8 cellular contexts compared by ENCODE assay signal in the genomic region with DNA sequence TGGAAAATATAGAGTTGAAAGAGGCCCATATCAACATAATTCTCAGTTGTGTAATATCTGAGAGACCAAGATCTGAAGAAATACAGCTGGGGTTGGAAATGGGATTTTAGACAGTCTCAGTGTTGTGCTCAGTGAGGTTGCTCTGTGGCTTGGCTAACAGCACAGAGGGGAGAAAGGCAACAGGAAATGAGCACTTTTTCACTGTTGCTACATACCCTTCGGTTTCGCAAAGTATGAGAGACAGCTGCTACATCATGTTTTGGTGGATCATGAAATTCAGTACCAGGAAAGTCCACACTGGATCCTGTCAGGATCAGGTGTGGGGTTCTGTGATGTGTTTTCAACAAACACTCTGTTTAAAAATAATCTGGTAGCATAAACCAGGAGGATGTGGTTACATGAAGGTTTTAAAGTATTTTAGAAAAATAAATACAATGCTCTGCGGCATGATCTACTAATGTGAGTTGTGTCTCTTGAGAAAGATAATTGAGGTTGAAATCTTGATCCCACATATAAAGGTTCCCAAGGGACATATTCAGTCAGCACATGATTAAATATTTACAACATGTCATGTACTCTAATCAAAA. TPM values are rescaled to one million over a fixed set of nuclear protein-coding genes. Genes with fewer than 3 reads are reported as not detected.
A peak's percentile ranks its signal among the peaks of the same experiment; 100 is the strongest.
DNase-seq lines count a peak whose midpoint lies in the region; ATAC-seq and TF ChIP-seq lines count a peak whose summit lies in the region.

No MANE protein-coding gene starts in this region.

- WGBS in heart right ventricle, 2 donors: 52 to 70% methylated on average over 3 of the region's 3 CpGs

- H3K4me1 ChIP-seq in heart right ventricle: peaks cover 0 to 59% (median 17%) of the 10 kb centered on the region in 9 donors

- no peak for TF ChIP-seq CTCF in heart right ventricle (IDR thresholded peaks at IDR 0.05)

- no peaks in the 10 kb centered on the region for H3K36me3 ChIP-seq in heart right ventricle

- peaks cover 0 to 12% (median 2%) of the 10 kb centered on the region in 7 donors for H3K27me3 ChIP-seq in heart right ventricle

- H3K4me3 ChIP-seq in heart right ventricle: no peak overlapping the region

- peak; percentile 90 for ATAC-seq in HG02763 (IDR thresholded peaks at IDR 0.05; ENCODE audit: unreplicated experiment)
- ATAC-seq in heart right ventricle: peak; percentile 81 to 97 (median 90)

- no peaks in the 10 kb centered on the region for H3K9me3 ChIP-seq in heart right ventricle

- DNase-seq in activated CD4-positive, alpha-beta T cell treated with anti-CD3 and anti-CD28 coated beads for 48 hours: peak; percentile 24
- DNase-seq in activated CD4-positive, alpha-beta T cell treated with anti-CD3 and anti-CD28 coated beads for 1 hour: no peak
- DNase-seq in NOMO-1 (lab: John Stamatoyannopoulos, UW; ENCODE audit: unreplicated experiment in 2 of 2): peak; percentile 82 to 93
- DNase-seq in heart right ventricle: peak in 1 of 2 donors; percentile 50
- no peak for DNase-seq in activated effector memory CD4-positive, alpha-beta T cell treated with anti-CD3 and anti-CD28 coated beads, Interleukin-2, amount 50 U/mL, for 16 hours
- DNase-seq in OCI-M1 (lab: John Stamatoyannopoulos, UW): no peak
- no peak for DNase-seq in LoVo (ENCODE audit: low spot score)

- peak overlapping the region in 9 of 10 donors; percentile 21 to 82 (median 59) for H3K27ac ChIP-seq in heart right ventricle

- intact Hi-C loops in heart right ventricle (cut with DNase I): loop anchor here in 1 of 10 donors (10.0 kb wide), 1 partner anchor 66 kb away; no protein-coding TSS in a partner anchor

RNA-seq across cellular contexts. Expression of a gene that starts 6.9 kb away (rescaled TPM):
- total RNA-seq in heart right ventricle: under 1 TPM in 4 of 10 donors, not detected in 6; 0.08 to 0.16 (median 0.12) TPM
- under 1 TPM; 0.06 to 0.22 TPM for polyA plus RNA-seq in heart right ventricle

Comparison
In these comparisons a context has a peak if more than half of its experiments do, and no peak if none do; other contexts are left out.
1. DNase-seq: peak in activated CD4-positive, alpha-beta T cell treated with anti-CD3 and anti-CD28 coated beads for 48 hours (single experiment) and NOMO-1 (2 of 2); none in activated CD4-positive, alpha-beta T cell treated with anti-CD3 and anti-CD28 coated beads for 1 hour (single experiment), activated effector memory CD4-positive, alpha-beta T cell treated with anti-CD3 and anti-CD28 coated beads, Interleukin-2, amount 50 U/mL, for 16 hours (single experiment), OCI-M1 (single experiment) and LoVo (single experiment).